8 cellular contexts compared by ENCODE assay signal in the genomic region with DNA sequence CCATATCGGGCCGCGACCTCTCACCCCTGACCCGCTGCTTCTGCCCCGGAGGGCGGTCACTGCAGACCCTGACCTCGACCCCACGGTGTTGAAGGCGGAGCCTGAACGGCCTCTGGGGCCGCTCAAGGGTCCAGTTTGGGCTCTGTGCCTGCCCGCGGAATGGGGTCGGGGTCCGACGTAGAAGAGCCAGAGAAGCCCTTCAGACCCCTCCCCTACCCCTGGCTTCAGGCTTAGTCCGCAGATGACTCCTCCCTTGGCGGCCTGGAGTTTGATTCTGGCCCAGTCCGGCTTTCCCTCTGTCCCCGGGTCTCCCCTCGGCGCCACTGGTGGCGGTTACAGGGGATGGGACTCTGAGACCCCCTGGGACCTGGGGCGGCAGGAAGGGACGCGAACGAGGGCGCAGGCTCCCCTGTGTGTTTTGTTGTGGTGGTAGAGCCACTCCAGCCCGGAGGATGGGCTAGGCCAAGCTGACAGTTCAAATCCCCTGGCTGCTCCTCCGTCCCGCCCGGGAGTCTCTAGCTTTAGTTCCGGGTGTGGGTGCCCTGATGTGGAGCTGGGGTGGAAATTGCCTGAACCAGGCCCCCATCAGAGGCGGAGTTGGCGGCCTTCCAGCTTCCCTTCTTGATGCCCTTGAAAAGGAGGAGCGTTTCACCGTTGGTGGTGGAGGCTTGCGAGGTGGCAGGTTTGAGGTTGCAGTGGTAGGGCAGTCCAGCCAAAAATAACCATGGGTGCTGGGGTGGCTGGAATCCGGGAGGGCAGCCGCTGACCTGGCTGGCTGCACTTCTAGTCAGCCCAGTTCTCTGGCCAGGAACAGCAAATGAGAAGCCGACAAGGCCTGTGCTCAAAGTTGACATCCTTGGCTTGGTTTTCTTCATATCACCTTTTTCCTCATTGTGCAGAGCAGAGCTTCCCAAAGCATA.
DNase-seq lines count a peak whose midpoint lies in the region; ATAC-seq and TF ChIP-seq lines count a peak whose summit lies in the region.

No MANE protein-coding gene starts in this region.

- H3K9me3 ChIP-seq in mucosa of stomach (ENCODE audit: control insufficient read depth, low read length), result no peaks in the 10 kb centered on the region

- no peak for TF ChIP-seq CTCF in epithelial cell of esophagus (IDR thresholded peaks at IDR 0.05; ENCODE audit: insufficient read depth, low read depth, low read length, missing control alignments)

- H3K4me1 ChIP-seq in mucosa of stomach (ENCODE audit: control insufficient read depth, insufficient read depth, low read length), result peaks cover 29% of the 10 kb centered on the region

- DNase-seq in AG08395 (ENCODE audit: low spot score) (peak; percentile 60), NCI-H2227 treated with DMSO at 0.1 percent for 48 hours (lab: John Stamatoyannopoulos, UW) (peak; percentile 3), activated T-cell treated with anti-CD3 and anti-CD28 coated beads for 1 hour (ENCODE audit: low read depth) (peak; percentile 61), epithelial cell of esophagus (ENCODE audit: low read depth) (peak; percentile 64)
- peak; percentile 77 for DNase-seq in stimulated activated CD8-positive, alpha-beta memory T cell treated with anti-CD3 and anti-CD28 coated beads, Interleukin-4, amount 100 ng/mL, for 48 hours

- peak overlapping the region; percentile 100 for H3K9ac ChIP-seq in mucosa of stomach (ENCODE audit: low read length)

- peaks cover 8% of the 10 kb centered on the region for H3K36me3 ChIP-seq in mucosa of stomach (ENCODE audit: control insufficient read depth, insufficient read depth, low read length)

- H3K4me3 ChIP-seq in epithelial cell of esophagus (ENCODE audit: low read length) (peak overlapping the region; percentile 99), mucosa of stomach (ENCODE audit: low read length) (peak overlapping the region; percentile 93)

- ATAC-seq in GM19328 (IDR thresholded peaks at IDR 0.05; ENCODE audit: unreplicated experiment) (peak; percentile 4), GM18517 (IDR thresholded peaks at IDR 0.05; ENCODE audit: unreplicated experiment) (no peak)

- no peaks in the 10 kb centered on the region for H3K27me3 ChIP-seq in mucosa of stomach (ENCODE audit: control insufficient read depth, insufficient read depth, low read length)

Comparison
In these comparisons a context has a peak if more than half of its experiments do, and no peak if none do; other contexts are left out.
1. DNase-seq: peak in every context shown above with its lines; median percentile 77 in stimulated activated CD8-positive, alpha-beta memory T cell treated with anti-CD3 and anti-CD28 coated beads, Interleukin-4, amount 100 ng/mL, for 48 hours; 64 in epithelial cell of esophagus; 61 in activated T-cell treated with anti-CD3 and anti-CD28 coated beads for 1 hour; 60 in AG08395; 3 in NCI-H2227 treated with DMSO at 0.1 percent for 48 hours.